Comparison of ENCODE assay signal across 17 cellular contexts in genomic region chr5:2506603-2507002, GRCh38.
DNase-seq lines count a peak whose midpoint lies in the region; TF ChIP-seq lines count a peak whose summit lies in the region.
"Had no signal": no experiment of that assay in that cellular context is flagged by ENCODE, and none has a peak within 500 bp of the region (broad histone marks: within the 10 kb centered on the region; RNA-seq: fewer than 3 reads in every experiment).

No MANE protein-coding gene starts in this region.

- H3K14ac ChIP-seq in neuronal stem cell (ENCODE audit: low read length), result no peak overlapping the region

- H3K27ac Mint-ChIP-seq in activated T-cell treated with anti-CD3 and anti-CD28 coated beads, Interleukin-2, amount 50 U/mL, for 24 hours, result no peak overlapping the region
- H3K27ac Mint-ChIP-seq: B cell; CD4-positive, alpha-beta T cell; CD8-positive, alpha-beta T cell had no signal

- H4K8ac ChIP-seq in neuronal stem cell (ENCODE audit: low read depth, low read length), result no peak overlapping the region

- no peak for TF ChIP-seq CTCF in esophagus muscularis mucosa (IDR thresholded peaks at IDR 0.05)

- H3K27ac ChIP-seq in esophagus muscularis mucosa (replicated peaks in 1 of 4), result no peak overlapping the region
- H3K27ac ChIP-seq in neuronal stem cell (replicated peaks; ENCODE audit: low read length), result no peak overlapping the region
- H3K27ac ChIP-seq: 22Rv1; BLaER1 treated with 17β-estradiol and CSF1 and Interleukin-3, amounts not matched to agents 10 nM and 100 nM; C4-2B had no signal

- no peak overlapping the region for H2BK15ac ChIP-seq in neuronal stem cell (ENCODE audit: low read length)

- no peak overlapping the region for H3K9ac ChIP-seq in neuronal stem cell (ENCODE audit: low read depth, low read length, poor library complexity)
- H3K9ac ChIP-seq: BLaER1 treated with 17β-estradiol and CSF1 and Interleukin-3, amounts not matched to agents 10 nM and 100 nM had no signal

- H3K4me3 ChIP-seq in esophagus muscularis mucosa (no peak overlapping the region), neuronal stem cell (ENCODE audit: low read length in 2 of 2) (no peak overlapping the region)
- H3K4me3 ChIP-seq: BLaER1 treated with 17β-estradiol and CSF1 and Interleukin-3, amounts not matched to agents 10 nM and 100 nM had no signal

- H3K23ac ChIP-seq in neuronal stem cell (ENCODE audit: low read depth, low read length, poor library complexity), result no peak overlapping the region

- no peak overlapping the region for H2AFZ ChIP-seq in neuronal stem cell (ENCODE audit: low read length)

- H4K91ac ChIP-seq in neuronal stem cell (ENCODE audit: low read depth, low read length, poor library complexity), result no peak overlapping the region

- H3K36me3 Mint-ChIP-seq in activated T-cell treated with anti-CD3 and anti-CD28 coated beads, Interleukin-2, amount 50 U/mL, for 24 hours (ENCODE audit: low read depth), result no peaks in the 10 kb centered on the region
- H3K36me3 Mint-ChIP-seq: CD8-positive, alpha-beta T cell had no signal

- 75% methylated on average over 4 of the region's 7 CpGs for WGBS in esophagus muscularis mucosa
- WGBS in neuronal stem cell (ENCODE audit: extremely low coverage in 2 of 2, insufficient read length in 2 of 2, insufficient replicate concordance in 1 of 2), 2 donors, result no CpG with 5 or more reads among the region's 7 CpGs

- H3K4ac ChIP-seq in neuronal stem cell (ENCODE audit: low read length), result no peak overlapping the region

- intact Hi-C loops in esophagus muscularis mucosa (cut with DNase I), result no loop called here

- H3K4me2 ChIP-seq in neuronal stem cell (ENCODE audit: insufficient read depth, low read length, poor library complexity, severe bottlenecking), result no peak overlapping the region
- H3K4me2 ChIP-seq: BLaER1 treated with 17β-estradiol and CSF1 and Interleukin-3, amounts not matched to agents 10 nM and 100 nM had no signal

- H3K36me3 ChIP-seq in esophagus muscularis mucosa, result no peaks in the 10 kb centered on the region
- no peaks in the 10 kb centered on the region for H3K36me3 ChIP-seq in neuronal stem cell (replicated peaks in 1 of 2; ENCODE audit: control insufficient read depth in 2 of 2, insufficient read depth in 2 of 2, low read length in 2 of 2)
- H3K36me3 ChIP-seq: BLaER1 treated with 17β-estradiol and CSF1 and Interleukin-3, amounts not matched to agents 10 nM and 100 nM had no signal

- H3K4me1 ChIP-seq in esophagus muscularis mucosa (no peaks in the 10 kb centered on the region), neuronal stem cell (ENCODE audit: control insufficient read depth in 2 of 2, insufficient read depth in 1 of 2, low read depth in 1 of 2, low read length in 2 of 2) (peaks cover 3 to 4% of the 10 kb centered on the region in 2 donors)
- H3K4me1 ChIP-seq: BLaER1 treated with 17β-estradiol and CSF1 and Interleukin-3, amounts not matched to agents 10 nM and 100 nM; Caco-2 had no signal

- no peak overlapping the region for H3K4me3 Mint-ChIP-seq in activated T-cell treated with anti-CD3 and anti-CD28 coated beads, Interleukin-2, amount 50 U/mL, for 24 hours
- H3K4me3 Mint-ChIP-seq: B cell; CD4-positive, alpha-beta T cell; CD8-positive, alpha-beta T cell had no signal

- H3K9me3 Mint-ChIP-seq in activated T-cell treated with anti-CD3 and anti-CD28 coated beads, Interleukin-2, amount 50 U/mL, for 24 hours, result peaks cover 4% of the 10 kb centered on the region

- no peak overlapping the region for H2BK120ac ChIP-seq in neuronal stem cell (ENCODE audit: low read depth, low read length)

- no peak for TF ChIP-seq POLR2A in esophagus muscularis mucosa (IDR thresholded peaks at IDR 0.05; ENCODE audit: low read depth)

- H3K27me3 ChIP-seq in esophagus muscularis mucosa (no peaks in the 10 kb centered on the region), neuronal stem cell (ENCODE audit: control insufficient read depth in 3 of 3, insufficient read depth in 3 of 3, low read depth in 1 of 3, low read length in 3 of 3) (no peaks in the 10 kb centered on the region)
- H3K27me3 ChIP-seq: BLaER1 treated with 17β-estradiol and CSF1 and Interleukin-3, amounts not matched to agents 10 nM and 100 nM had no signal

- H2AK5ac ChIP-seq in neuronal stem cell (ENCODE audit: low read depth, low read length), result no peak overlapping the region

- peak overlapping the region; percentile 1 for H3K18ac ChIP-seq in neuronal stem cell (ENCODE audit: low read length)

- no peaks in the 10 kb centered on the region for H3K4me1 Mint-ChIP-seq in activated T-cell treated with anti-CD3 and anti-CD28 coated beads, Interleukin-2, amount 50 U/mL, for 24 hours (ENCODE audit: low read depth)
- H3K4me1 Mint-ChIP-seq: B cell had no signal

- peak; percentile 6 for DNase-seq in 8988T
- DNase-seq in esophagus muscularis mucosa (ENCODE audit: extremely low spot score), result peak; percentile 64
- no peak for DNase-seq in neuronal stem cell (ENCODE audit: low spot score)
- no peak for DNase-seq in activated T-cell treated with anti-CD3 and anti-CD28 coated beads, Interleukin-2, amount 50 U/mL, for 24 hours
- no peak for DNase-seq in AG08395 (ENCODE audit: low spot score)
- DNase-seq: ACHN; AML-193; Caco-2; Calu3; CD4-positive, alpha-beta T cell; CD8-positive, alpha-beta T cell; DMS79 treated with DMSO at 0.1 percent for 48 hours; GF-D8 had no signal

- no peak overlapping the region for H2BK12ac ChIP-seq in neuronal stem cell (ENCODE audit: low read length)

- no peak overlapping the region for H2BK5ac ChIP-seq in neuronal stem cell (ENCODE audit: low read length)

- peaks cover 0 to 4% (median 0%) of the 10 kb centered on the region in 4 donors for H3K9me3 ChIP-seq in esophagus muscularis mucosa
- peaks cover 4 to 8% of the 10 kb centered on the region in 2 donors for H3K9me3 ChIP-seq in neuronal stem cell (replicated peaks in 1 of 2; ENCODE audit: control insufficient read depth in 2 of 2, insufficient read depth in 1 of 2, low read depth in 1 of 2, low read length in 2 of 2)
- H3K9me3 ChIP-seq: Caco-2 had no signal

- peaks cover 3% of the 10 kb centered on the region for H3K79me1 ChIP-seq in neuronal stem cell (ENCODE audit: low read depth, low read length)

- no peak for TF ChIP-seq EP300 in esophagus muscularis mucosa (IDR thresholded peaks at IDR 0.05)

- no peaks in the 10 kb centered on the region for H3K27me3 Mint-ChIP-seq in activated T-cell treated with anti-CD3 and anti-CD28 coated beads, Interleukin-2, amount 50 U/mL, for 24 hours
- H3K27me3 Mint-ChIP-seq: B cell; CD4-positive, alpha-beta T cell had no signal

Comparison
In these comparisons a context has a peak if more than half of its experiments do, and no peak if none do; other contexts are left out.
1. DNase-seq: peak in 8988T (single experiment) and esophagus muscularis mucosa (single experiment); none in neuronal stem cell (single experiment), activated T-cell treated with anti-CD3 and anti-CD28 coated beads, Interleukin-2, amount 50 U/mL, for 24 hours (single experiment) and AG08395 (single experiment).